Comparison of ENCODE assay signal across 1 cellular context in genomic region chr16:57145046-57145963, GRCh38.
A peak's percentile ranks its signal among the peaks of the same experiment; 100 is the strongest.
TF ChIP-seq lines count a peak whose summit lies in the region.

No MANE protein-coding gene starts in this region.

TF ChIP-seq in K562, 482 proteins besides CTCF, POLR2A, EP300 and RAD21 (continued from another document and continues in another):
- TF ChIP-seq ZNF76 (CRISPR knock-in tag; IDR thresholded peaks at IDR 0.05; ENCODE audit: borderline replicate concordance) (no peak), CBX1 (IDR thresholded peaks at IDR 0.05; ENCODE audit: low read depth) (peak; percentile 42; the same call in 1 of the 2 replicates), NR2C2 (CRISPR knock-in tag; IDR thresholded peaks at IDR 0.05) (no peak), NR2C2 (tag; IDR thresholded peaks at IDR 0.05) (peak; percentile 80; the same call in 1 of the 2 replicates), SMARCB1 (IDR thresholded peaks at IDR 0.05; ENCODE audit: insufficient read length, low read depth) (no peak), ELF4 (CRISPR knock-in tag; IDR thresholded peaks at IDR 0.05) (no peak), MTF1 (CRISPR knock-in tag; IDR thresholded peaks at IDR 0.05; ENCODE audit: borderline replicate concordance) (no peak), NR4A1 (CRISPR knock-in tag; IDR thresholded peaks at IDR 0.05) (no peak), NR4A1 (tag; IDR thresholded peaks at IDR 0.05) (no peak), ZNF280A (IDR thresholded peaks at IDR 0.05; ENCODE audit: low read depth, partially characterized antibody) (no peak), ZBTB34 (CRISPR knock-in tag; IDR thresholded peaks at IDR 0.05) (no peak), GABPA (tag; conservative IDR thresholded peaks at IDR 0.05; ENCODE audit: low read depth) (peak; percentile 41; the same call in 1 of the 2 replicates), ZNF165 (CRISPR knock-in tag; IDR thresholded peaks at IDR 0.05; ENCODE audit: borderline replicate concordance) (no peak), KLF10 (CRISPR knock-in tag; IDR thresholded peaks at IDR 0.05) (no peak), HLTF (IDR thresholded peaks at IDR 0.05) (no peak), ZNF277 (CRISPR knock-in tag; IDR thresholded peaks at IDR 0.05; ENCODE audit: borderline replicate concordance) (no peak), ZNF696 (CRISPR knock-in tag; conservative IDR thresholded peaks at IDR 0.05) (no peak), ATF4 (CRISPR knock-in tag; IDR thresholded peaks at IDR 0.05) (no peak), ZC3H11A (IDR thresholded peaks at IDR 0.05; ENCODE audit: low read depth, low read length) (no peak), TFE3 (CRISPR knock-in tag; IDR thresholded peaks at IDR 0.05) (no peak), FOXP1 (CRISPR knock-in tag; IDR thresholded peaks at IDR 0.05) (0 out of 2 replicates have a peak, but pooled peaks have one; percentile 51), SPI1 (IDR thresholded peaks at IDR 0.05; ENCODE audit: borderline replicate concordance, low read depth, low read length) (no peak), C11orf30 (IDR thresholded peaks at IDR 0.05; ENCODE audit: low read depth) (no peak), MITF (IDR thresholded peaks at IDR 0.05) (no peak), KDM5B (IDR thresholded peaks at IDR 0.05; ENCODE audit: insufficient replicate concordance, low read depth, low read length) (no peak), MLLT1 (IDR thresholded peaks at IDR 0.05) (no peak), ILF3 (IDR thresholded peaks at IDR 0.05; ENCODE audit: borderline replicate concordance) (no peak), ZNF449 (CRISPR knock-in tag; IDR thresholded peaks at IDR 0.05) (no peak), ID3 (CRISPR knock-in tag; IDR thresholded peaks at IDR 0.05) (no peak), ID3 (tag; IDR thresholded peaks at IDR 0.05) (no peak), ESRRA (IDR thresholded peaks at IDR 0.05; ENCODE audit: borderline replicate concordance, low read depth) (no peak), MEF2D (tag; conservative IDR thresholded peaks at IDR 0.05; ENCODE audit: low read depth) (no peak), SIX5 (IDR thresholded peaks at IDR 0.05; ENCODE audit: borderline replicate concordance in 1 of 2, insufficient read depth in 1 of 2, low read depth in 1 of 2, low read length in 2 of 2) (no peak), NRF1 (conservative IDR thresholded peaks at IDR 0.05 in 1 of 2, IDR thresholded peaks at IDR 0.05 in 1 of 2) (0 out of 4 replicates have a peak, but pooled peaks of 1 of the 2 experiments have one; percentile 11), POLR3G (IDR thresholded peaks at IDR 0.05; ENCODE audit: extremely low read depth, insufficient read length, insufficient replicate concordance) (no peak), ZNF274 (IDR thresholded peaks at IDR 0.05; ENCODE audit: borderline replicate concordance, low read depth, low read length) (no peak), SAP30 (IDR thresholded peaks at IDR 0.05; ENCODE audit: borderline replicate concordance, insufficient read depth, low read depth, low read length, poor library complexity, severe bottlenecking) (no peak), ETS1 (conservative IDR thresholded peaks at IDR 0.05; ENCODE audit: control insufficient read depth, low read depth, low read length) (0 out of 2 replicates have a peak, but pooled peaks have one; percentile 29), OTX1 (CRISPR knock-in tag; IDR thresholded peaks at IDR 0.05) (no peak), NFIC (IDR thresholded peaks at IDR 0.05) (no peak), TBP (optimal IDR thresholded peaks at IDR 0.05; ENCODE audit: low read depth, low read length) (no peak), MTA1 (IDR thresholded peaks at IDR 0.05; ENCODE audit: borderline replicate concordance) (0 out of 2 replicates have a peak, but pooled peaks have one; percentile 33), ELK1 (CRISPR knock-in tag; IDR thresholded peaks at IDR 0.05) (no peak), ZFP91 (CRISPR knock-in tag; IDR thresholded peaks at IDR 0.05) (no peak), CBFB (CRISPR knock-in tag; IDR thresholded peaks at IDR 0.05) (no peak), TAL1 (IDR thresholded peaks at IDR 0.05) (no peak), BRF1 (IDR thresholded peaks at IDR 0.05; ENCODE audit: borderline replicate concordance, extremely low read depth, insufficient read length) (no peak), ZBTB7A (IDR thresholded peaks at IDR 0.05; ENCODE audit: borderline replicate concordance, control insufficient read depth, low read depth, low read length) (peak; percentile 66; the same call in 1 of the 2 replicates), GABPB2 (CRISPR knock-in tag; conservative IDR thresholded peaks at IDR 0.05) (no peak), SMC3 (conservative IDR thresholded peaks at IDR 0.05; ENCODE audit: insufficient read depth, low read depth, low read length) (no peak)
